ENCODE assay signal across 21 cellular contexts in genomic region chr5:149061341-149061740, GRCh38. TPM values are rescaled to one million over a fixed set of nuclear protein-coding genes. Genes with fewer than 3 reads are reported as not detected.
A peak's percentile ranks its signal among the peaks of the same experiment; 100 is the strongest.
DNase-seq lines count a peak whose midpoint lies in the region; ATAC-seq, FAIRE-seq and TF ChIP-seq lines count a peak whose summit lies in the region.
"Had no signal": no experiment of that assay in that cellular context is flagged by ENCODE, and none has a peak within 500 bp of the region (broad histone marks: within the 10 kb centered on the region; RNA-seq: fewer than 3 reads in every experiment).

No MANE protein-coding gene starts in this region.

- BruUV-seq in IMR-90 (replicated peaks; lab: Mats Ljungman, UMichigan) = no TSS peak
- no TSS peak for BruUV-seq in K562 (replicated peaks; lab: Mats Ljungman, UMichigan)
- no TSS peak for BruUV-seq in A673 (replicated peaks; lab: Mats Ljungman, UMichigan)

- peak overlapping the region; percentile 92 for H2AK5ac ChIP-seq in IMR-90 (ENCODE audit: low read depth, low read length)

- H3K4ac ChIP-seq in IMR-90 (ENCODE audit: low read depth, low read length) = peak overlapping the region; percentile 92

- no peak for TF ChIP-seq EP300 in K562 (IDR thresholded peaks at IDR 0.05; ENCODE audit: low read length)
- TF ChIP-seq EP300 in suprapubic skin (IDR thresholded peaks at IDR 0.05) = no peak

- no peak overlapping the region for H3K4me2 ChIP-seq in IMR-90 (ENCODE audit: low read depth, low read length)
- H3K4me2 ChIP-seq in K562 (ENCODE audit: insufficient read depth, low read length) = no peak overlapping the region
- peak overlapping the region; percentile 92 for H3K4me2 ChIP-seq in keratinocyte (ENCODE audit: control insufficient read depth, extremely low read depth, insufficient read depth, low read depth, low read length)

- H3K56ac ChIP-seq in IMR-90 (ENCODE audit: extremely low read depth, insufficient read depth, low read length) = no peak overlapping the region

- no peak overlapping the region for H2AFZ ChIP-seq in IMR-90 (replicated peaks; ENCODE audit: low read length, poor library complexity)
- peak overlapping the region; percentile 11; the same call in 1 of the 2 replicates for H2AFZ ChIP-seq in K562 (ENCODE audit: low read depth, low read length)
- H2AFZ ChIP-seq in keratinocyte (ENCODE audit: control insufficient read depth, low read length) = no peak overlapping the region

- peak overlapping the region; percentile 93 for H2BK5ac ChIP-seq in IMR-90 (ENCODE audit: low read depth, low read length, poor library complexity, severe bottlenecking)

- DNase-seq in IMR-90 (no peak), K562 (ENCODE audit: extremely low read depth in 1 of 4, low spot score in 3 of 4) (no peak), keratinocyte (ENCODE audit: low read depth, low spot score) (no peak), suprapubic skin (ENCODE audit: low spot score in 2 of 2) (no peak), A673 (ENCODE audit: low spot score) (no peak), dermis blood vessel endothelial cell (no peak), DMS79 treated with DMSO at 0.1 percent for 48 hours (lab: John Stamatoyannopoulos, UW) (no peak), COR-L47 (lab: John Stamatoyannopoulos, UW) (no peak)
- DNase-seq: activated CD4-positive, alpha-beta T cell treated with anti-CD3 and anti-CD28 coated beads, Interleukin-2, amount 50 U/mL, for 48 hours; activated gamma-delta T cell; CD8-positive, alpha-beta T cell; DMS79; KG1; NCI-H187; NCI-H774; retina; stimulated activated CD8-positive, alpha-beta memory T cell treated with anti-CD3 and anti-CD28 coated beads, Interleukin-4, amount 100 ng/mL, for 48 hours; T-helper 17 cell had no signal

- peaks cover 14% of the 10 kb centered on the region for H3K9me1 ChIP-seq in IMR-90 (ENCODE audit: insufficient read depth, low read length)
- H3K9me1 ChIP-seq in K562 (ENCODE audit: control insufficient read depth, insufficient read depth, low read length) = no peaks in the 10 kb centered on the region
- no peaks in the 10 kb centered on the region for H3K9me1 ChIP-seq in keratinocyte (ENCODE audit: control insufficient read depth, extremely low read depth, insufficient read depth, low read length)

- dilution Hi-C loops in IMR-90 (cut with HindIII; ENCODE audit: low sequenced_read_pairs, unreplicated experiment) = no loop called here
- dilution Hi-C loops in keratinocyte (cut with MboI; ENCODE audit: extremely low pct_ligation_motif_present, low sequenced_read_pairs) = no loop called here

- H3K27ac ChIP-seq in IMR-90 (ENCODE audit: insufficient read depth, low read length) (peak overlapping the region; percentile 4; the same call in 1 of the 2 replicates), K562 (ENCODE audit: extremely low read depth, low read depth, low read length) (0 out of 3 replicates have a peak overlapping the region, but pooled peaks have one; percentile 26), keratinocyte (ENCODE audit: control insufficient read depth, insufficient read depth, low read length) (peak overlapping the region; percentile 94), suprapubic skin (peak overlapping the region; percentile 81), A673 (ENCODE audit: low read depth, low read length, poor library complexity, severe bottlenecking) (no peak overlapping the region)
- H3K27ac ChIP-seq: VCaP had no signal

- no peak overlapping the region for H3K9ac ChIP-seq in IMR-90 (ENCODE audit: low read depth, low read length)
- no peak overlapping the region for H3K9ac ChIP-seq in K562 (ENCODE audit: insufficient read depth in 1 of 2, low read depth in 2 of 2, low read length in 2 of 2)
- H3K9ac ChIP-seq in keratinocyte (ENCODE audit: control insufficient read depth, extremely low read depth, insufficient read depth, low read length) = no peak overlapping the region

- CTCF ChIA-PET in IMR-90 (lab: Yijun Ruan, JAX) = interaction anchor here (1.3 kb wide), 1 partner anchor 8 kb away, joined by 3 read pairs; no protein-coding TSS in a partner anchor
- CTCF ChIA-PET in K562 (lab: Yijun Ruan, JAX; ENCODE audit: low intra/inter-chr PET ratio) = no interaction called here
- CTCF ChIA-PET in A673 (lab: Charles Lee) = no interaction called here

- H3K4me1 ChIP-seq in IMR-90 (ENCODE audit: control insufficient read depth, insufficient read depth, low read length) (peaks cover 24% of the 10 kb centered on the region), K562 (replicated peaks in 1 of 2; ENCODE audit: control insufficient read depth in 2 of 2, insufficient read depth in 2 of 2, low read length in 2 of 2) (peaks cover 10 to 22% of the 10 kb centered on the region in 2 experiments), keratinocyte (ENCODE audit: control insufficient read depth, extremely low read depth, insufficient read depth, low read length) (peaks cover 48% of the 10 kb centered on the region), suprapubic skin (peaks cover 28% of the 10 kb centered on the region), A673 (ENCODE audit: insufficient read depth, low read length, poor library complexity, severe bottlenecking) (peaks cover 7% of the 10 kb centered on the region)

- no CpG with 5 or more reads among the region's 4 CpGs for WGBS in IMR-90 (ENCODE audit: extremely low coverage in 2 of 2, insufficient read length in 1 of 2), 2 experiments
- WGBS in K562 (ENCODE audit: insufficient coverage, low coverage, missing lambda C conversion rate) = 19% methylated on average over 4 of the region's 4 CpGs
- 81% methylated on average over 4 of the region's 4 CpGs for WGBS in suprapubic skin

- H4K91ac ChIP-seq in IMR-90 (ENCODE audit: insufficient read depth, low read depth, low read length) = peak overlapping the region; percentile 90

- peak overlapping the region; percentile 79 to 92 for H4K8ac ChIP-seq in IMR-90 (ENCODE audit: low read depth in 2 of 2, low read length in 2 of 2)

- TF ChIP-seq RAD21 in IMR-90 (IDR thresholded peaks at IDR 0.05; ENCODE audit: low read length) (no peak), K562 (CRISPR knock-in tag; conservative IDR thresholded peaks at IDR 0.05 in 1 of 2, IDR thresholded peaks at IDR 0.05 in 1 of 2) (no peak)

- FAIRE-seq in K562 (lab: Jason Lieb, UNC) (no peak), keratinocyte (lab: Jason Lieb, UNC) (no peak)
- FAIRE-seq: bronchial epithelial cell had no signal

- no peak overlapping the region; the same call in 1 of the 2 replicates for H3K18ac ChIP-seq in IMR-90 (ENCODE audit: low read depth, low read length)

- peak overlapping the region; percentile 90 for H3K14ac ChIP-seq in IMR-90 (replicated peaks; ENCODE audit: low read depth, low read length)

- no peaks in the 10 kb centered on the region for H3K9me3 ChIP-seq in IMR-90 (ENCODE audit: control insufficient read depth, insufficient read depth, low read length)
- H3K9me3 ChIP-seq in K562 (replicated peaks; ENCODE audit: control insufficient read depth, insufficient read depth, low read depth, low read length) = no peaks in the 10 kb centered on the region
- H3K9me3 ChIP-seq in keratinocyte (ENCODE audit: control insufficient read depth, low read depth, low read length) = no peaks in the 10 kb centered on the region
- no peaks in the 10 kb centered on the region for H3K9me3 ChIP-seq in suprapubic skin
- H3K9me3 ChIP-seq in A673 (ENCODE audit: low read depth, low read length, poor library complexity, severe bottlenecking) = no peaks in the 10 kb centered on the region
- H3K9me3 ChIP-seq: SJSA1 had no signal

- H2BK20ac ChIP-seq in IMR-90 (ENCODE audit: low read depth, low read length) = peak overlapping the region; percentile 89

- ATAC-seq in IMR-90 (ENCODE audit: low read depth) (no peak), K562 (no peak)
- ATAC-seq: CD8-positive, alpha-beta T cell; T-helper 17 cell had no signal

- H3K79me2 ChIP-seq in K562 (ENCODE audit: control insufficient read depth, insufficient read depth, low read length) (no peaks in the 10 kb centered on the region), keratinocyte (ENCODE audit: control insufficient read depth, insufficient read depth, low read length) (peaks cover 36% of the 10 kb centered on the region)

- H3K23ac ChIP-seq in IMR-90 (ENCODE audit: low read depth, low read length) = no peak overlapping the region

- H3K36me3 ChIP-seq in IMR-90 (ENCODE audit: control insufficient read depth, insufficient read depth, low read length) (no peaks in the 10 kb centered on the region), K562 (ENCODE audit: control insufficient read depth, insufficient read depth, low read length) (no peaks in the 10 kb centered on the region), keratinocyte (ENCODE audit: control insufficient read depth in 2 of 2, extremely low read depth in 1 of 2, insufficient read depth in 2 of 2, low read length in 2 of 2) (peaks cover 9 to 10% of the 10 kb centered on the region in 2 experiments), suprapubic skin (no peaks in the 10 kb centered on the region), A673 (ENCODE audit: insufficient read depth, low read length, poor library complexity, severe bottlenecking) (no peaks in the 10 kb centered on the region)
- H3K36me3 ChIP-seq: SJSA1 had no signal

- H2BK15ac ChIP-seq in IMR-90 (ENCODE audit: low read depth, low read length) = peak overlapping the region; percentile 93

- in situ Hi-C loops in IMR-90 (cut with MboI; ENCODE audit: low sequenced_read_pairs) = no loop called here
- in situ Hi-C loops in K562 (cut with MboI) = no loop called here

- POLR2A ChIA-PET in IMR-90 (lab: Charles Lee; ENCODE audit: unreplicated experiment) (no interaction called here), K562 (lab: Yijun Ruan, JAX) (interaction anchor here (0.6 to 1.4 kb wide), 3 partner anchors 16 to 68 kb away, joined by 3 to 4 read pairs (median 4); no protein-coding TSS in a partner anchor), A673 (lab: Charles Lee; ENCODE audit: low non-redundant PET) (no interaction called here)

- H4K20me1 ChIP-seq in IMR-90 (ENCODE audit: insufficient read depth, low read length) (no peaks in the 10 kb centered on the region), K562 (replicated peaks; ENCODE audit: control insufficient read depth, insufficient read depth, low read length) (no peaks in the 10 kb centered on the region), keratinocyte (ENCODE audit: control insufficient read depth, extremely low read depth, insufficient read depth, low read length) (no peaks in the 10 kb centered on the region)

- no peak for TF ChIP-seq POLR2A in IMR-90 (IDR thresholded peaks at IDR 0.05; ENCODE audit: low read depth, low read length)
- no peak for TF ChIP-seq POLR2A in K562 (conservative IDR thresholded peaks at IDR 0.05)
- no peak for TF ChIP-seq POLR2A in suprapubic skin (IDR thresholded peaks at IDR 0.05)

- peak overlapping the region; percentile 65 for H2AK9ac ChIP-seq in IMR-90 (replicated peaks; ENCODE audit: low read depth, low read length, poor library complexity)

- no peak for TF ChIP-seq CTCF in IMR-90 (conservative IDR thresholded peaks at IDR 0.05; ENCODE audit: low read depth, low read length)
- TF ChIP-seq CTCF in K562 (IDR thresholded peaks at IDR 0.05 in 2 of 3, conservative IDR thresholded peaks at IDR 0.05 in 1 of 3; ENCODE audit: insufficient read depth in 2 of 3, low read depth in 1 of 3, low read length in 3 of 3) = no peak
- TF ChIP-seq CTCF in keratinocyte (optimal IDR thresholded peaks at IDR 0.05 in 1 of 3, IDR thresholded peaks at IDR 0.05 in 1 of 3, conservative IDR thresholded peaks at IDR 0.05 in 1 of 3; ENCODE audit: extremely low read depth in 1 of 3, insufficient read depth in 2 of 3, low read length in 3 of 3) = no peak
- TF ChIP-seq CTCF in suprapubic skin (IDR thresholded peaks at IDR 0.05) = no peak
- TF ChIP-seq CTCF in A673 (conservative IDR thresholded peaks at IDR 0.05; ENCODE audit: low read depth, low read length) = no peak

- intact Hi-C loops in IMR-90 (cut with micrococcal nuclease) (loop anchor here (5.0 kb wide), 2 partner anchors 51 to 166 kb away; no protein-coding TSS in a partner anchor), K562 (cut with micrococcal nuclease) (no loop called here), A673 (cut with micrococcal nuclease; ENCODE audit: unreplicated experiment) (no loop called here)

- H3K27me3 ChIP-seq in IMR-90 (ENCODE audit: control insufficient read depth, insufficient read depth, low read length) (no peaks in the 10 kb centered on the region), K562 (ENCODE audit: control insufficient read depth in 2 of 2, insufficient read depth in 2 of 2, low read length in 2 of 2) (no peaks in the 10 kb centered on the region), keratinocyte (ENCODE audit: control insufficient read depth, extremely low read depth, insufficient read depth, low read length) (no peaks in the 10 kb centered on the region), suprapubic skin (no peaks in the 10 kb centered on the region), A673 (replicated peaks; ENCODE audit: insufficient read depth, low read depth, low read length, poor library complexity) (no peaks in the 10 kb centered on the region)
- H3K27me3 ChIP-seq: SJSA1 had no signal

- peak overlapping the region; percentile 62; the same call in 1 of the 2 replicates for H4K5ac ChIP-seq in IMR-90 (ENCODE audit: low read depth, low read length)

- no peak overlapping the region for H3K4me3 ChIP-seq in IMR-90 (ENCODE audit: insufficient read depth, low read depth, low read length)
- H3K4me3 ChIP-seq in K562 = no peak overlapping the region
- peak overlapping the region; percentile 31 to 61 (median 56) for H3K4me3 ChIP-seq in keratinocyte (ENCODE audit: control insufficient read depth in 2 of 3, extremely low read depth in 1 of 3, insufficient read depth in 2 of 3, low read depth in 1 of 3, low read length in 3 of 3)
- H3K4me3 ChIP-seq in suprapubic skin = no peak overlapping the region
- no peak overlapping the region for H3K4me3 ChIP-seq in A673 (ENCODE audit: low read depth, low read length, poor library complexity, severe bottlenecking)
- H3K4me3 ChIP-seq: SJSA1 had no signal

- H2BK120ac ChIP-seq in IMR-90 (ENCODE audit: low read depth, low read length) = peak overlapping the region; percentile 94

- peaks cover 8 to 19% of the 10 kb centered on the region in 2 experiments for H3K79me1 ChIP-seq in IMR-90 (ENCODE audit: low read depth in 1 of 2, low read length in 2 of 2)

RNA-seq across cellular contexts. Expression of gene SH3TC2, which starts 1.5 kb away (rescaled TPM):
- total RNA-seq in IMR-90 (2012; rRNA removed) (7.8 and 7.9 TPM in 2 replicates), K562 (2014; rRNA removed) (0.41 and 0.59 TPM in 2 replicates), K562 (2014; rRNA removed; fragmentation: Illumina TruSeq; extraction: Trizol) (0.41 and 0.62 TPM in 2 replicates), K562 (2015; rRNA removed; fragmentation: Illumina TruSeq; extraction: Trizol) (0.29 and 0.41 TPM in 2 replicates), K562 (2021) (0.80 and 1.1 TPM in 2 replicates), suprapubic skin (1 to 10 TPM; 1.9 to 8.2 (median 5.2) TPM), A673 (2021) (1.3 and 2.5 TPM in 2 replicates), dermis blood vessel endothelial cell (18.0 and 60.6 TPM in 2 replicates)
- polyA plus RNA-seq in IMR-90 (2012; rRNA removed) (3.3 and 3.4 TPM in 2 replicates), K562 (2011; rRNA removed) (0.03 and 0.61 TPM in 2 replicates), K562 (2014; fragmentation: Illumina TruSeq; extraction: Trizol) (0.33 and 0.34 TPM in 2 replicates), K562 (2014; fragmentation: Nextera tagmentation; extraction: Ambion mirVana) (under 1 TPM in 1 of 2 experiments, not detected in 1; 0.03 TPM), K562 (2014; rRNA removed) (0.20 and 0.52 TPM in 2 replicates), keratinocyte (13.8 to 19.0 TPM (median 18.9 TPM) in 3 replicates)
- polyA plus RNA-seq in IMR-90 (2012; cell fraction: cytosol; rRNA removed) = 1.2 and 1.4 TPM in 2 replicates
- polyA plus RNA-seq in IMR-90 (2012; cell fraction: nucleus; rRNA removed; ENCODE audit: low replicate concordance) = 6.8 and 7.3 TPM in 2 replicates
- total RNA-seq in K562 (2011; cell fraction: chromatin; rRNA removed; ENCODE audit: low replicate concordance) = 0.40 and 0.88 TPM in 2 replicates
- total RNA-seq in K562 (2011; cell fraction: nucleolus; rRNA removed) = 0.17 and 0.26 TPM in 2 replicates
- 0.53 and 0.81 TPM in 2 replicates for total RNA-seq in K562 (2011; cell fraction: nucleoplasm; rRNA removed)
- polyA plus RNA-seq in K562 (2011; cell fraction: cytosol; rRNA removed) = 0.45 TPM in 1 of 2 replicates, not detected in the other
- polyA plus RNA-seq in K562 (2011; cell fraction: nucleus; rRNA removed) = 1.6 TPM in 1 of 2 replicates, not detected in the other
- polyA plus RNA-seq in K562 (2012) = 0.62 and 0.64 TPM in 2 replicates
- polyA minus RNA-seq in K562 (2011; rRNA and poly(A)+ RNA removed) = 0.42 and 0.74 TPM in 2 replicates
- polyA minus RNA-seq in K562 (2011; cell fraction: cytosol; rRNA and poly(A)+ RNA removed) = 1.5 TPM in 1 of 2 replicates, not detected in the other
- polyA minus RNA-seq in K562 (2011; cell fraction: nucleus; rRNA and poly(A)+ RNA removed) = 0.67 TPM in 1 of 2 replicates, not detected in the other
- 1.9 TPM for polyA plus RNA-seq in keratinocyte (2011; ENCODE audit: low read depth)
- 6.8 and 8.1 TPM in 2 replicates for polyA plus RNA-seq in keratinocyte (2011; cell fraction: cytosol; rRNA removed)
- polyA plus RNA-seq in keratinocyte (2011; cell fraction: nucleus; rRNA removed) = 46.0 and 51.7 TPM in 2 replicates
- polyA plus RNA-seq in keratinocyte (2012; ENCODE audit: low replicate concordance) = 2.1 and 13.0 TPM in 2 replicates
- 31.0 to 50.0 TPM (median 41.5 TPM) in 3 replicates for polyA minus RNA-seq in keratinocyte
- 13.4 TPM for polyA minus RNA-seq in keratinocyte (2011; cell fraction: cytosol; rRNA and poly(A)+ RNA removed)
- 40.9 and 60.6 TPM in 2 replicates for polyA minus RNA-seq in keratinocyte (2011; cell fraction: nucleus; rRNA and poly(A)+ RNA removed)
- total RNA-seq: CD8-positive, alpha-beta T cell had no signal

Comparison
In these comparisons a context has a peak if more than half of its experiments do, and no peak if none do; other contexts are left out.
1. H3K4me3 ChIP-seq: peak in keratinocyte (3 of 3); none in IMR-90 (single experiment), K562 (single experiment), suprapubic skin (single experiment) and A673 (single experiment).